Comparison of ENCODE assay signal across 7 cellular contexts in genomic region chr21:28992526-28993292, GRCh38.
A peak's percentile ranks its signal among the peaks of the same experiment; 100 is the strongest.
DNase-seq lines count a peak whose midpoint lies in the region; ATAC-seq and FAIRE-seq lines count a peak whose summit lies in the region.

TSS of gene LTN1 (minus strand) at chr21:28992877. CDS start at chr21:28992805, 72 bp downstream.

- peak; percentile 99 for FAIRE-seq in GM18507 (lab: Jason Lieb, UNC)

- peak; percentile 97 for ATAC-seq in HG02981 (IDR thresholded peaks at IDR 0.05; ENCODE audit: unreplicated experiment)

- DNase-seq in GM18507 (ENCODE audit: extremely low spot score, insufficient read length, low read depth) (peak; percentile 96), NCI-H2029 treated with DMSO at 0.1 percent for 48 hours (lab: John Stamatoyannopoulos, UW) (peak; percentile 91), T-helper 9 cell (peak; percentile 97), astrocyte of the hippocampus (ENCODE audit: low read depth, low spot score) (peak; percentile 100), hippocampal formation (lab: John Stamatoyannopoulos, UW) (peak; percentile 97 to 99), retina (peak; percentile 98)

Comparison
In these comparisons a context has a peak if more than half of its experiments do, and no peak if none do; other contexts are left out.
1. Peak in every context shown above with its lines: DNase-seq and ATAC-seq.